Comparison of ENCODE assay signal across 8 cellular contexts in genomic region chr9:4678679-4679267, GRCh38. TPM values are rescaled to one million over a fixed set of nuclear protein-coding genes. Genes with fewer than 3 reads are reported as not detected.
DNase-seq lines count a peak whose midpoint lies in the region; ATAC-seq and TF ChIP-seq lines count a peak whose summit lies in the region.

No MANE protein-coding gene starts in this region.

- no peaks in the 10 kb centered on the region for H3K27me3 ChIP-seq in RWPE2 (ENCODE audit: insufficient read depth, poor library complexity, severe bottlenecking)
- H3K27me3 ChIP-seq in esophagus (ENCODE audit: control insufficient read depth in 1 of 2, insufficient read depth in 2 of 2, low read length in 2 of 2): no peaks in the 10 kb centered on the region

- H3K27me3 Mint-ChIP-seq in naive thymus-derived CD8-positive, alpha-beta T cell: peaks cover 0 to 5% (median 0%) of the 10 kb centered on the region in 5 donors

- POLR2A ChIA-PET in naive thymus-derived CD8-positive, alpha-beta T cell (lab: Charles Lee): interaction anchor here (0.6 to 9.4 kb wide), 23 partner anchors 9 to 1152 kb away, joined by 3 to 142 read pairs (median 4); partner anchors contain the start of genes AK3, JAK2, PLPP6 and RCL1

- DNase-seq in RWPE2 (ENCODE audit: low spot score) (no peak), middle frontal gyrus (ENCODE audit: extremely low spot score, low spot score) (no peak), KBM-7 (no peak)
- peak in 3 of 10 donors; percentile 7 to 54 (median 30) for DNase-seq in naive thymus-derived CD8-positive, alpha-beta T cell

- H3K27ac ChIP-seq in 22Rv1: peak overlapping the region; percentile 99
- H3K27ac ChIP-seq in RWPE2 (ENCODE audit: poor library complexity, severe bottlenecking): peak overlapping the region; percentile 71
- peak overlapping the region; percentile 98 to 100 for H3K27ac ChIP-seq in esophagus (ENCODE audit: low read depth in 2 of 2, low read length in 1 of 2)

- peaks cover 8 to 10% (median 9%) of the 10 kb centered on the region in 4 donors for H3K4me1 Mint-ChIP-seq in naive thymus-derived CD8-positive, alpha-beta T cell

- peak overlapping the region; percentile 88 for H3K9ac ChIP-seq in ES-I3 (ENCODE audit: low read depth, low read length)

- H3K9me3 ChIP-seq in ES-I3 (ENCODE audit: control insufficient read depth, insufficient read depth, low read length): no peaks in the 10 kb centered on the region
- H3K9me3 ChIP-seq in RWPE2 (ENCODE audit: severe bottlenecking): no peaks in the 10 kb centered on the region
- no peaks in the 10 kb centered on the region for H3K9me3 ChIP-seq in esophagus (ENCODE audit: control insufficient read depth in 2 of 2, insufficient read depth in 1 of 2, low read depth in 1 of 2, low read length in 1 of 2)

- 0% methylated on average over 16 of the region's 16 CpGs for WGBS in esophagus, 2 donors

- H3K4me3 Mint-ChIP-seq in naive thymus-derived CD8-positive, alpha-beta T cell: no peak overlapping the region

- no peak overlapping the region for H3K27ac Mint-ChIP-seq in naive thymus-derived CD8-positive, alpha-beta T cell

- ATAC-seq in HG03175 (IDR thresholded peaks at IDR 0.05; ENCODE audit: unreplicated experiment) (peak; percentile 14), RWPE2 (ENCODE audit: low read depth) (peak; percentile 20; the same call in 2 of the 3 replicates)
- ATAC-seq in naive thymus-derived CD8-positive, alpha-beta T cell: peak; percentile 35 to 39

- TF ChIP-seq CTCF in 22Rv1 (IDR thresholded peaks at IDR 0.05) (no peak), RWPE2 (IDR thresholded peaks at IDR 0.05; ENCODE audit: poor library complexity, severe bottlenecking) (no peak)

- H3K4me3 ChIP-seq in RWPE2 (ENCODE audit: severe bottlenecking): peak overlapping the region; percentile 68
- peak overlapping the region; percentile 84 to 88 for H3K4me3 ChIP-seq in esophagus (ENCODE audit: low read depth in 1 of 2, low read length in 2 of 2)

- no peaks in the 10 kb centered on the region for H3K9me3 Mint-ChIP-seq in naive thymus-derived CD8-positive, alpha-beta T cell

- H3K36me3 Mint-ChIP-seq in naive thymus-derived CD8-positive, alpha-beta T cell: peaks cover 5 to 6% (median 6%) of the 10 kb centered on the region in 3 donors

- no peaks in the 10 kb centered on the region for H3K36me3 ChIP-seq in ES-I3 (ENCODE audit: insufficient read depth, low read length)
- no peaks in the 10 kb centered on the region for H3K36me3 ChIP-seq in RWPE2 (ENCODE audit: low read depth)
- H3K36me3 ChIP-seq in esophagus (ENCODE audit: control insufficient read depth in 2 of 2, insufficient read depth in 2 of 2, low read length in 1 of 2): no peaks in the 10 kb centered on the region

- H3K4me1 ChIP-seq in ES-I3 (ENCODE audit: insufficient read depth, low read length) (peaks cover 11% of the 10 kb centered on the region), RWPE2 (ENCODE audit: insufficient read depth, poor library complexity, severe bottlenecking) (peaks cover 21% of the 10 kb centered on the region), esophagus (ENCODE audit: control insufficient read depth in 2 of 2, insufficient read depth in 2 of 2, low read length in 1 of 2) (no peaks in the 10 kb centered on the region)

- in situ Hi-C loops in KBM-7 (cut with MboI; ENCODE audit: low pct_unique_long_range_greater_than_20kb, low sequenced_read_pairs): no loop called here

RNA-seq across cellular contexts. Expression of gene CDC37L1, which starts 0.6 kb away (rescaled TPM):
- polyA plus RNA-seq in esophagus: 1 to 10 TPM; 6.1 to 9.5 TPM
- total RNA-seq in naive thymus-derived CD8-positive, alpha-beta T cell: 10 to 100 TPM; 28.7 to 29.5 TPM
- polyA plus RNA-seq in naive thymus-derived CD8-positive, alpha-beta T cell: 10 to 100 TPM; 18.5 to 19.2 (median 19.1) TPM

RNA-seq across cellular contexts. Expression of gene SPATA6L, which starts 12.5 kb away (rescaled TPM):
- polyA plus RNA-seq in esophagus: 1 to 10 TPM; 1.4 to 2.8 TPM
- total RNA-seq in naive thymus-derived CD8-positive, alpha-beta T cell: 1 to 10 TPM; 5.2 to 5.8 TPM
- polyA plus RNA-seq in naive thymus-derived CD8-positive, alpha-beta T cell: 1 to 10 TPM in 2 of 3 donors, not detected in 1; 1.5 to 2.6 TPM

RNA-seq across cellular contexts. Expression of gene PLPP6, which starts 16.7 kb away (rescaled TPM):
- 1 to 10 TPM; 5.1 to 6.4 TPM for polyA plus RNA-seq in esophagus
- total RNA-seq in naive thymus-derived CD8-positive, alpha-beta T cell: 10 to 100 TPM; 22.5 to 23.6 TPM
- polyA plus RNA-seq in naive thymus-derived CD8-positive, alpha-beta T cell: 1 to 10 TPM; 4.9 to 6.1 (median 5.8) TPM
